Comparison of ENCODE assay signal across 26 cellular contexts in the genomic region with DNA sequence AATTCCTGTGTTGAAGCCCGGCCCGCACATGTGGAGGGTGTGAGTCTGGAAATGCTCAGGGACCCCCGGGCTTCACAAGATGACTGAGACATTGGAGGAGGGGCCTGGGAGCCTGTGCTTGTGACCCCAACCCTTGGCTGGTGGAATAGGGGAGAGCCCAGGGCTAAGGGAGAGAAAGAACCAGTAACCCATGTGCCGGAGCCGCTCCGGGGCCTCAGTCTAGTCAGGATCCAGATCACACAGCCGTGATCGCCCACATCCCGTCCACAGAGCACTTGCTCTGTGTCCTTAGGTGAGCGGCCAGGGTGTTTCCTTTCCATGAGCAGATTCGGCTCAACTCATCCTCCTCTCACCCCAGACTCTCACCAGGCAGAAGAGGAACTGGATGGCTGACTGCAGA.
"Had no signal": no experiment of that assay in that cellular context is flagged by ENCODE, and none has a peak within 500 bp of the region (broad histone marks: within the 10 kb centered on the region; RNA-seq: fewer than 3 reads in every experiment).

No MANE protein-coding gene starts in this region.

- DNase-seq: activated CD4-positive, alpha-beta memory T cell treated with anti-CD3 and anti-CD28 coated beads for 36 hours; activated CD4-positive, alpha-beta T cell treated with anti-CD3 and anti-CD28 coated beads for 48 hours; activated CD4-positive, CD25-positive, alpha-beta regulatory T cell treated with anti-CD3 and anti-CD28 coated beads, Interleukin-2, amount 50 U/mL, for 72 hours; activated effector memory CD4-positive, alpha-beta T cell treated with Interleukin-2 at 50 U/mL for 16 hours; activated naive CD4-positive, alpha-beta T cell treated with anti-CD3 and anti-CD28 coated beads for 36 hours; activated T-cell treated with anti-CD3 and anti-CD28 coated beads, Interleukin-2, amount 50 U/mL, for 24 hours; KG1; MV-4-11; NCI-H1092 treated with DMSO at 0.1 percent for 48 hours; NCI-H1417 treated with DMSO at 0.1 percent for 48 hours; NCI-H1694; NCI-H2029 treated with DMSO at 0.1 percent for 48 hours; NCI-H345; NCI-H510A; NCI-H526 treated with DMSO at 0.1 percent for 48 hours; NCI-H82; OCI-M1; SHP77; SW 1271 had no signal

- H3K9me3 Mint-ChIP-seq: activated CD4-positive, alpha-beta memory T cell treated with anti-CD3 and anti-CD28 coated beads for 36 hours; activated naive CD4-positive, alpha-beta T cell treated with anti-CD3 and anti-CD28 coated beads for 36 hours; activated T-cell treated with anti-CD3 and anti-CD28 coated beads, Interleukin-2, amount 50 U/mL, for 24 hours; activated T-helper 1 cell treated with anti-CD3 and anti-CD28 coated beads, Interleukin-12 subunit alpha, Interleukin-12 subunit beta, Interleukin-2, Interleukin-4 antibody, amounts not matched to agents 30 ng/mL and 10 ng/mL and 1 ng/mL, durations not matched to agents 14 hours and 24 hours and 36 hours; brain; IgD-negative memory B cell had no signal

- H3K4me3 Mint-ChIP-seq: activated CD4-positive, alpha-beta memory T cell treated with anti-CD3 and anti-CD28 coated beads for 36 hours; activated naive CD4-positive, alpha-beta T cell treated with anti-CD3 and anti-CD28 coated beads for 36 hours; activated naive CD8-positive, alpha-beta T cell; activated T-cell treated with anti-CD3 and anti-CD28 coated beads, Interleukin-2, amount 50 U/mL, for 24 hours; activated T-helper 1 cell treated with anti-CD3 and anti-CD28 coated beads, Interleukin-12 subunit alpha, Interleukin-12 subunit beta, Interleukin-2, Interleukin-4 antibody, amounts not matched to agents 30 ng/mL and 10 ng/mL and 1 ng/mL, durations not matched to agents 14 hours and 24 hours and 36 hours; brain; IgD-negative memory B cell had no signal

- H3K36me3 Mint-ChIP-seq: activated CD4-positive, alpha-beta memory T cell treated with anti-CD3 and anti-CD28 coated beads for 36 hours; activated naive CD8-positive, alpha-beta T cell; brain had no signal

- H3K9me3 ChIP-seq: SJSA1 had no signal

- H3K27ac Mint-ChIP-seq: activated CD4-positive, alpha-beta memory T cell treated with anti-CD3 and anti-CD28 coated beads for 36 hours; activated naive CD4-positive, alpha-beta T cell treated with anti-CD3 and anti-CD28 coated beads for 36 hours; activated naive CD8-positive, alpha-beta T cell; activated T-cell treated with anti-CD3 and anti-CD28 coated beads, Interleukin-2, amount 50 U/mL, for 24 hours; activated T-helper 1 cell treated with anti-CD3 and anti-CD28 coated beads, Interleukin-12 subunit alpha, Interleukin-12 subunit beta, Interleukin-2, Interleukin-4 antibody, amounts not matched to agents 30 ng/mL and 10 ng/mL and 1 ng/mL, durations not matched to agents 14 hours and 24 hours and 36 hours; IgD-negative memory B cell had no signal

- ATAC-seq: Panc1, SK-N-SH treated with all-trans-retinoic acid at 6 μM for 48 hours had no signal

- H3K27me3 Mint-ChIP-seq: activated CD4-positive, alpha-beta memory T cell treated with anti-CD3 and anti-CD28 coated beads for 36 hours; activated naive CD8-positive, alpha-beta T cell had no signal
